In genomic region chr1:156266051-156266450, GRCh38 we compare ENCODE assay signal across 2 cellular contexts.
TF ChIP-seq lines count a peak whose summit lies in the region.

No MANE protein-coding gene starts in this region.

TF ChIP-seq in K562, 482 proteins besides CTCF, POLR2A, EP300 and RAD21:
- TF ChIP-seq, protein P1, sequence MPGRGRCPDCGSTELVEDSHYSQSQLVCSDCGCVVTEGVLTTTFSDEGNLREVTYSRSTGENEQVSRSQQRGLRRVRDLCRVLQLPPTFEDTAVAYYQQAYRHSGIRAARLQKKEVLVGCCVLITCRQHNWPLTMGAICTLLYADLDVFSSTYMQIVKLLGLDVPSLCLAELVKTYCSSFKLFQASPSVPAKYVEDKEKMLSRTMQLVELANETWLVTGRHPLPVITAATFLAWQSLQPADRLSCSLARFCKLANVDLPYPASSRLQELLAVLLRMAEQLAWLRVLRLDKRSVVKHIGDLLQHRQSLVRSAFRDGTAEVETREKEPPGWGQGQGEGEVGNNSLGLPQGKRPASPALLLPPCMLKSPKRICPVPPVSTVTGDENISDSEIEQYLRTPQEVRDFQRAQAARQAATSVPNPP (IDR thresholded peaks at IDR 0.05; ENCODE audit: borderline replicate concordance, insufficient read depth, insufficient read length): no peak
- no peak for TF ChIP-seq ZNF785 (CRISPR knock-in tag; IDR thresholded peaks at IDR 0.05)
- TF ChIP-seq ZFX (CRISPR knock-in tag; IDR thresholded peaks at IDR 0.05): no peak
TF ChIP-seq in K562: peak in this region for 0.

TF ChIP-seq in GM12891, 5 proteins besides CTCF, POLR2A, EP300 and RAD21:
- TF ChIP-seq POLR2AphosphoS5 (IDR thresholded peaks at IDR 0.05; ENCODE audit: low read depth, low read length): no peak
- TF ChIP-seq SPI1 (IDR thresholded peaks at IDR 0.05; ENCODE audit: low read depth, low read length): no peak
- no peak for TF ChIP-seq PAX5 (IDR thresholded peaks at IDR 0.05; ENCODE audit: insufficient read depth, low read length, severe bottlenecking)
- TF ChIP-seq POU2F2 (IDR thresholded peaks at IDR 0.05; ENCODE audit: low read depth, low read length): no peak
- no peak for TF ChIP-seq TAF1 (IDR thresholded peaks at IDR 0.05; ENCODE audit: low read depth, low read length)
